Comparison of ENCODE assay signal across 8 cellular contexts in the genomic region with DNA sequence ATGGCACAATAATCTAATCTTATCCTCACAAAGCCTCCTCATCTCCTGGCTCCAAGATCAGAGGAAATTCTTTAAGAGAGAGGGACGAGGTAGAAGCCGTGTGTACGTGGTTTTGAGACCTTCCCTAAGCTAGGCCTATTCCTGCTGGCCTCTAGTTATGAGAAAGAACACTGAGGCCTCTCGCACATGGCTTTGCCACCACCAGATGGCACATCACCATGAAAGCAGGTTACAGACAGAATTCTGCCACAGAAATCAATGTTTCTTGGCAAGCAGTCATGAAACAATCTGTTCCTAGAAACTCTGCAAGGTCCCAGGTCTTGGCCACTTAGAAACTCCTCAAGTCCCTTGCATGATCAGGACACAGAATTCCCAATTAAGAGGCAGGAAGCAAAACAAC.
DNase-seq lines count a peak whose midpoint lies in the region; ATAC-seq and TF ChIP-seq lines count a peak whose summit lies in the region.

No MANE protein-coding gene starts in this region.

- no peak for TF ChIP-seq POLR2A in esophagus squamous epithelium (IDR thresholded peaks at IDR 0.05)
- TF ChIP-seq POLR2A in prostate gland (IDR thresholded peaks at IDR 0.05) = no peak

- H3K27me3 ChIP-seq in esophagus squamous epithelium (no peaks in the 10 kb centered on the region), prostate gland (replicated peaks; ENCODE audit: insufficient read depth) (no peaks in the 10 kb centered on the region)

- intact Hi-C loops in esophagus squamous epithelium (cut with DNase I) (no loop called here), prostate gland (cut with DNase I) (no loop called here)

- no peaks in the 10 kb centered on the region for H3K27me3 Mint-ChIP-seq in activated naive CD4-positive, alpha-beta T cell treated with anti-CD3 and anti-CD28 coated beads, Interleukin-2, amount 10 ng/mL, durations not matched to agents 7 days and 5 days

- TF ChIP-seq CTCF in GM12873 (IDR thresholded peaks at IDR 0.05; ENCODE audit: insufficient read depth, low read depth, low read length, missing control alignments) (peak; percentile 59), esophagus squamous epithelium (IDR thresholded peaks at IDR 0.05) (peak in 5 of 6 experiments; percentile 16 to 56 (median 23)), prostate gland (IDR thresholded peaks at IDR 0.05) (peak in 2 of 4 experiments; percentile 20 to 27)

- H3K9me3 Mint-ChIP-seq in activated naive CD4-positive, alpha-beta T cell treated with anti-CD3 and anti-CD28 coated beads, Interleukin-2, amount 10 ng/mL, durations not matched to agents 7 days and 5 days = no peaks in the 10 kb centered on the region

- no peaks in the 10 kb centered on the region for H3K4me1 ChIP-seq in esophagus squamous epithelium
- no peaks in the 10 kb centered on the region for H3K4me1 ChIP-seq in prostate gland (replicated peaks)

- DNase-seq in NCI-H345 (lab: John Stamatoyannopoulos, UW) (peak; percentile 58), esophagus squamous epithelium (lab: John Stamatoyannopoulos, UW) (no peak), prostate gland (ENCODE audit: low spot score) (peak; percentile 6), DMS79 treated with DMSO at 0.1 percent for 48 hours (lab: John Stamatoyannopoulos, UW) (no peak)
- no peak for DNase-seq in activated naive CD4-positive, alpha-beta T cell treated with anti-CD3 and anti-CD28 coated beads, Interleukin-2, amount 10 ng/mL, durations not matched to agents 7 days and 5 days
- no peak for DNase-seq in stimulated activated CD4-positive, alpha-beta T cell treated with anti-CD3 and anti-CD28 coated beads, Interleukin-2, amount 100 ng/mL, for 48 hours

- 51 to 60% methylated on average over 4 of the region's 4 CpGs for WGBS in esophagus squamous epithelium, 2 donors
- WGBS in prostate gland = 27% methylated on average over 4 of the region's 4 CpGs

- no peak overlapping the region for H3K27ac Mint-ChIP-seq in activated naive CD4-positive, alpha-beta T cell treated with anti-CD3 and anti-CD28 coated beads, Interleukin-2, amount 10 ng/mL, durations not matched to agents 7 days and 5 days

- CTCF ChIA-PET in activated naive CD4-positive, alpha-beta T cell treated with anti-CD3 and anti-CD28 coated beads, Interleukin-2, amount 10 ng/mL, durations not matched to agents 7 days and 5 days (lab: Charles Lee) = no interaction called here

- no peaks in the 10 kb centered on the region for H3K4me1 Mint-ChIP-seq in activated naive CD4-positive, alpha-beta T cell treated with anti-CD3 and anti-CD28 coated beads, Interleukin-2, amount 10 ng/mL, durations not matched to agents 7 days and 5 days

- H3K9me3 ChIP-seq in esophagus squamous epithelium (no peaks in the 10 kb centered on the region), prostate gland (no peaks in the 10 kb centered on the region)

- H3K27ac ChIP-seq in esophagus squamous epithelium (no peak overlapping the region), prostate gland (no peak overlapping the region)

- H3K36me3 ChIP-seq in esophagus squamous epithelium (no peaks in the 10 kb centered on the region), prostate gland (no peaks in the 10 kb centered on the region)

- no peak for ATAC-seq in GM21526 (IDR thresholded peaks at IDR 0.05; ENCODE audit: low FRiP score, unreplicated experiment)

- H3K36me3 Mint-ChIP-seq in activated naive CD4-positive, alpha-beta T cell treated with anti-CD3 and anti-CD28 coated beads, Interleukin-2, amount 10 ng/mL, durations not matched to agents 7 days and 5 days = no peaks in the 10 kb centered on the region

- H3K4me3 ChIP-seq in esophagus squamous epithelium (no peak overlapping the region), prostate gland (no peak overlapping the region)

- no peak overlapping the region for H3K4me3 Mint-ChIP-seq in activated naive CD4-positive, alpha-beta T cell treated with anti-CD3 and anti-CD28 coated beads, Interleukin-2, amount 10 ng/mL, durations not matched to agents 7 days and 5 days

Comparison
In these comparisons a context has a peak if more than half of its experiments do, and no peak if none do; other contexts are left out.
1. DNase-seq: peak in NCI-H345 (single experiment) and prostate gland (single experiment); none in esophagus squamous epithelium (single experiment), activated naive CD4-positive, alpha-beta T cell treated with anti-CD3 and anti-CD28 coated beads, Interleukin-2, amount 10 ng/mL, durations not matched to agents 7 days and 5 days (single experiment), stimulated activated CD4-positive, alpha-beta T cell treated with anti-CD3 and anti-CD28 coated beads, Interleukin-2, amount 100 ng/mL, for 48 hours (0 of 2) and DMS79 treated with DMSO at 0.1 percent for 48 hours (single experiment).